Comparison of ENCODE assay signal across 9 cellular contexts in genomic region chr4:8010618-8011017, GRCh38.
A peak's percentile ranks its signal among the peaks of the same experiment; 100 is the strongest.
DNase-seq lines count a peak whose midpoint lies in the region; ATAC-seq and TF ChIP-seq lines count a peak whose summit lies in the region.
"Had no signal": no experiment of that assay in that cellular context is flagged by ENCODE, and none has a peak within 500 bp of the region (broad histone marks: within the 10 kb centered on the region; RNA-seq: fewer than 3 reads in every experiment).

No MANE protein-coding gene starts in this region.

- peak in 1 of 2 donors; percentile 71 for TF ChIP-seq POLR2A in thyroid gland (IDR thresholded peaks at IDR 0.05)

- peak; percentile 67 for DNase-seq in Right ventricle myocardium inferior (ENCODE audit: missing footprints)
- DNase-seq in left ventricle myocardium inferior, result no peak
- peak; percentile 78 for DNase-seq in SK-N-DZ (ENCODE audit: low spot score)
- peak; percentile 14 for DNase-seq in iris pigment epithelial cell (ENCODE audit: low read depth)
- peak; percentile 100 for DNase-seq in thyroid gland

- H3K27ac ChIP-seq in left ventricle myocardium inferior (replicated peaks) (no peak overlapping the region), thyroid gland (peak overlapping the region; percentile 74 to 91 (median 81))
- H3K27ac ChIP-seq: 22Rv1 had no signal

- H3K36me3 ChIP-seq in left ventricle myocardium inferior (peaks cover under 1% of the 10 kb centered on the region), thyroid gland (peaks cover under 1 to 7% of the 10 kb centered on the region in 2 donors)

- H3K9me3 ChIP-seq in left ventricle myocardium inferior (replicated peaks) (no peaks in the 10 kb centered on the region), thyroid gland (no peaks in the 10 kb centered on the region)

- TF ChIP-seq CTCF in left ventricle myocardium inferior (IDR thresholded peaks at IDR 0.05; ENCODE audit: borderline replicate concordance) (no peak), thyroid gland (IDR thresholded peaks at IDR 0.05) (no peak)

- H3K4me3 ChIP-seq in left ventricle myocardium inferior (no peak overlapping the region), thyroid gland (replicated peaks in 1 of 3) (no peak overlapping the region)

- ATAC-seq in Right ventricle myocardium inferior (no peak), HG03432 (IDR thresholded peaks at IDR 0.05; ENCODE audit: unreplicated experiment) (no peak), HG02571 (IDR thresholded peaks at IDR 0.05; ENCODE audit: unreplicated experiment) (no peak), HG02981 (IDR thresholded peaks at IDR 0.05; ENCODE audit: unreplicated experiment) (no peak)

- intact Hi-C loops in Right ventricle myocardium inferior (cut with DNase I) (no loop called here), left ventricle myocardium inferior (cut with micrococcal nuclease) (no loop called here), thyroid gland (cut with DNase I) (no loop called here)

- no peaks in the 10 kb centered on the region for H3K27me3 ChIP-seq in left ventricle myocardium inferior (ENCODE audit: low read depth)
- no peaks in the 10 kb centered on the region for H3K27me3 ChIP-seq in thyroid gland

- WGBS in thyroid gland, 2 donors, result 6 to 18% methylated on average over 12 of the region's 12 CpGs

- H3K4me1 ChIP-seq in left ventricle myocardium inferior (no peaks in the 10 kb centered on the region), thyroid gland (peaks cover 28 to 29% of the 10 kb centered on the region in 2 donors)
